7 cellular contexts compared by ENCODE assay signal in the genomic region with DNA sequence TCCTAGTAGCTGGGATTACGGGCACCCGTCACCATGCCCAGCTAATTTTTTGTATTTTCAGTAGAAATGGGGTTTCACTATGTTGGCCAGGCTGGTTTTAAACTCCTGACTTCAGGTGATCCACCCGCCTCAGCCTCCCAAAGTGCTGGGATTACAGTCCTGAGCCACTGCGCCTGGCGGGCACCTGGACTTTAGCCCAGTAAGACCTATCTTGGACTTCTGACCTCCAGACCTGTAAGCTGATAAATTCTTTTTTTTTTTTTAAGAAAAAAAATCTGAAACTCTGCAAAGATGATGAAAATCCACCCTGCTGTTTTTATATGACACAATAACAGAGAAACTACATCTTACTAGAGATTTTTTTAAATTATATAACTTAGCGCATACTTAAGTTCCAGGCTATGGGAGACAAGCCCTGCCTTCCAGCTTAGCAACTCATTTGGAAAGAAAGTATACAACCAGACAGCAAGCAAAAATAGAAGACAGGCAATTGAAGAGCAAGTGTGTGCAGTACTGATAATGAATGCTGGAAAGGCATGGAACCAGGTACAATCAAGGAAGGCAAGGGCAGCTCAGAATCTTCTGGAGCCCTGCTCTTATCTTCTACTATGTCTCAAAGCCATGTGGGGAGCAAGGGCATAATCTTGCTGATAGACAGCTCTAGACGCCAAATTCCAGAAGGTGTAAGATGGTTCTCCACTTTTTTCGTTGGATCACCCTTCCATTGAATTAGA.
"Had no signal": no experiment of that assay in that cellular context is flagged by ENCODE, and none has a peak within 500 bp of the region (broad histone marks: within the 10 kb centered on the region; RNA-seq: fewer than 3 reads in every experiment).

No MANE protein-coding gene starts in this region.

- H3K4me1 ChIP-seq: HAP-1 had no signal

- H3K27ac Mint-ChIP-seq: IgD-negative memory B cell had no signal

- H3K9ac ChIP-seq: GM23248 had no signal

- DNase-seq: GM23248, GOT3, H7, KG1 had no signal

- H3K4me3 ChIP-seq: GM23248, HAP-1 had no signal

- H3K27ac ChIP-seq: GM23248 had no signal

- H3K4me3 Mint-ChIP-seq: IgD-negative memory B cell had no signal

- H3K36me3 ChIP-seq: HAP-1 had no signal

- FAIRE-seq: HTR-8/SVneo had no signal

- H2AFZ ChIP-seq: GM23248 had no signal

- H3K27me3 Mint-ChIP-seq: IgD-negative memory B cell had no signal

- H3K9me3 ChIP-seq: HAP-1 had no signal
